1 cellular context compared by ENCODE assay signal in genomic region chr16:12643034-12643455, GRCh38.
TF ChIP-seq lines count a peak whose summit lies in the region.

No MANE protein-coding gene starts in this region.

TF ChIP-seq in HepG2, 621 proteins besides CTCF, POLR2A, EP300 and RAD21 (continued from another document):
- TF ChIP-seq HOXA9 (CRISPR knock-in tag; IDR thresholded peaks at IDR 0.05; ENCODE audit: borderline replicate concordance) (0 out of 2 replicates have a peak, but pooled peaks have one; percentile 27), HMG20B (CRISPR knock-in tag; conservative IDR thresholded peaks at IDR 0.05) (0 out of 2 replicates have a peak, but pooled peaks have one; percentile 8), ZC3H13 (CRISPR knock-in tag; IDR thresholded peaks at IDR 0.05) (peak; percentile 17; the same call in 1 of the 2 replicates), ZNF280D (CRISPR knock-in tag; IDR thresholded peaks at IDR 0.05) (0 out of 2 replicates have a peak, but pooled peaks have one; percentile 9), ZNF780A (CRISPR knock-in tag; IDR thresholded peaks at IDR 0.05) (0 out of 2 replicates have a peak, but pooled peaks have one; percentile 45), NR2C2 (CRISPR knock-in tag; IDR thresholded peaks at IDR 0.05; ENCODE audit: borderline replicate concordance) (peak; percentile 2; the same call in 1 of the 2 replicates), ZBTB39 (CRISPR knock-in tag; IDR thresholded peaks at IDR 0.05) (no peak)
